11 cellular contexts compared by ENCODE assay signal in the genomic region with DNA sequence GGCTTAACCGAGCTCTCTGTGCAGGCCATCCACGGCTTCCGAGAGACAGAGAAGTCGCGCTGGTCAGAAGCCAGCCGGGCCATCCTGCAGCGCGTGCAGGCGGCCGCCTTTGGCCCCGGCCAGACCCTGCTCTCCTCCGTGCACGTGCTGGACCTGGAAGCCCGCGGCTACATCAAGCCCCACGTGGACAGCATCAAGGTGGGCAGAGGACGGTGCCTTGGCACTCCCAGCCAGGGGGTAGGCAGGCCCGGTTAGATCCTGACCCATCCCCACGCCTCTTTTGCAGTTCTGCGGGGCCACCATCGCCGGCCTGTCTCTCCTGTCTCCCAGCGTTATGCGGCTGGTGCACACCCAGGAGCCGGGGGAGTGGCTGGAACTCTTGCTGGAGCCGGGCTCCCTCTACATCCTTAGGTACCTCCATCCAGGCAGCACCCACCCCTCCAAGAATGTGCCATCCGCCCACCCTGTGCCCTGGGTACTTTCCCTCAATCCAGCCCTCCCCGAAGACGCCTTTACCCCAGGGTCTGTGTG. TPM values are rescaled to one million over a fixed set of nuclear protein-coding genes. Genes with fewer than 3 reads are reported as not detected.
DNase-seq lines count a peak whose midpoint lies in the region; ATAC-seq and TF ChIP-seq lines count a peak whose summit lies in the region.
"Had no signal": no experiment of that assay in that cellular context is flagged by ENCODE, and none has a peak within 500 bp of the region (broad histone marks: within the 10 kb centered on the region; RNA-seq: fewer than 3 reads in every experiment).

No MANE protein-coding gene starts in this region.

- H3K9me3 Mint-ChIP-seq in activated CD4-positive, alpha-beta T cell treated with anti-CD3 and anti-CD28 coated beads, Interleukin-2, amount 10 ng/mL, durations not matched to agents 7 days and 5 days, result no peaks in the 10 kb centered on the region
- no peaks in the 10 kb centered on the region for H3K9me3 Mint-ChIP-seq in activated CD4-positive, alpha-beta T cell treated with anti-CD3 and anti-CD28 coated beads for 36 hours (ENCODE audit: low read depth)
- H3K9me3 Mint-ChIP-seq: activated naive CD4-positive, alpha-beta T cell treated with anti-CD3 and anti-CD28 coated beads, Interleukin-2, amount 50 U/mL, for 24 hours had no signal

- no peak for DNase-seq in activated CD4-positive, alpha-beta T cell treated with anti-CD3 and anti-CD28 coated beads, Interleukin-2, amount 10 ng/mL, durations not matched to agents 7 days and 5 days
- DNase-seq in activated CD4-positive, alpha-beta T cell treated with anti-CD3 and anti-CD28 coated beads for 36 hours, result no peak
- peak in 5 of 7 donors; percentile 31 to 50 (median 47) for DNase-seq in adrenal gland
- DNase-seq in right lobe of liver, result peak in 2 of 3 donors; percentile 37 to 59
- DNase-seq in tibial artery, result no peak
- no peak for DNase-seq in NCI-H2081 (lab: John Stamatoyannopoulos, UW)
- DNase-seq in activated CD8-positive, alpha-beta memory T cell treated with anti-CD3 and anti-CD28 coated beads, Interleukin-2, amount 50 U/mL, for 48 hours, result no peak
- DNase-seq: ACHN, NCI-H1092 treated with DMSO at 0.1 percent for 48 hours had no signal

- no peaks in the 10 kb centered on the region for H3K9me3 ChIP-seq in adrenal gland (replicated peaks in 1 of 3)
- no peaks in the 10 kb centered on the region for H3K9me3 ChIP-seq in right lobe of liver
- no peaks in the 10 kb centered on the region for H3K9me3 ChIP-seq in tibial artery

- peaks cover 9% of the 10 kb centered on the region for H3K36me3 Mint-ChIP-seq in activated CD4-positive, alpha-beta T cell treated with anti-CD3 and anti-CD28 coated beads, Interleukin-2, amount 10 ng/mL, durations not matched to agents 7 days and 5 days (ENCODE audit: low read depth)
- peaks cover 8% of the 10 kb centered on the region for H3K36me3 Mint-ChIP-seq in activated CD4-positive, alpha-beta T cell treated with anti-CD3 and anti-CD28 coated beads for 36 hours (ENCODE audit: low read depth)

- WGBS in adrenal gland, 4 donors, result 73 to 84% (median 83%) methylated on average over 9 to 29 of the region's 29 CpGs
- 93% methylated on average over 8 of the region's 29 CpGs for WGBS in right lobe of liver (ENCODE audit: insufficient coverage, low coverage, low lambda C conversion rate, missing lambda C conversion rate)

- peak overlapping the region in 1 of 5 donors; percentile 17 for H3K27ac ChIP-seq in adrenal gland
- no peak overlapping the region for H3K27ac ChIP-seq in right lobe of liver
- H3K27ac ChIP-seq in tibial artery, result peak overlapping the region; percentile 95 to 99

- H3K4me1 ChIP-seq in adrenal gland (replicated peaks in 1 of 2) (peaks cover 5% of the 10 kb centered on the region in 2 donors), right lobe of liver (peaks cover 0 to 7% (median 3%) of the 10 kb centered on the region in 4 donors), tibial artery (peaks cover 0 to 32% (median 25%) of the 10 kb centered on the region in 4 donors)

- no peak for ATAC-seq in activated CD4-positive, alpha-beta T cell treated with anti-CD3 and anti-CD28 coated beads for 36 hours
- no peak for ATAC-seq in right lobe of liver
- ATAC-seq in GM21737 (IDR thresholded peaks at IDR 0.05; ENCODE audit: unreplicated experiment), result no peak

- H3K27ac Mint-ChIP-seq in activated CD4-positive, alpha-beta T cell treated with anti-CD3 and anti-CD28 coated beads, Interleukin-2, amount 10 ng/mL, durations not matched to agents 7 days and 5 days, result peak overlapping the region; percentile 19
- H3K27ac Mint-ChIP-seq in activated CD4-positive, alpha-beta T cell treated with anti-CD3 and anti-CD28 coated beads for 36 hours, result no peak overlapping the region

- no peaks in the 10 kb centered on the region for H3K27me3 Mint-ChIP-seq in activated CD4-positive, alpha-beta T cell treated with anti-CD3 and anti-CD28 coated beads, Interleukin-2, amount 10 ng/mL, durations not matched to agents 7 days and 5 days
- no peaks in the 10 kb centered on the region for H3K27me3 Mint-ChIP-seq in activated CD4-positive, alpha-beta T cell treated with anti-CD3 and anti-CD28 coated beads for 36 hours
- H3K27me3 Mint-ChIP-seq: activated naive CD4-positive, alpha-beta T cell treated with anti-CD3 and anti-CD28 coated beads, Interleukin-2, amount 50 U/mL, for 24 hours had no signal

- H3K36me3 ChIP-seq in adrenal gland (replicated peaks in 1 of 2) (peaks cover 0 to 14% of the 10 kb centered on the region in 2 donors), right lobe of liver (peaks cover 0 to 10% (median 0%) of the 10 kb centered on the region in 4 donors), tibial artery (peaks cover under 1 to 29% (median 7%) of the 10 kb centered on the region in 3 donors)

- POLR2A ChIA-PET in activated CD4-positive, alpha-beta T cell treated with anti-CD3 and anti-CD28 coated beads, Interleukin-2, amount 10 ng/mL, durations not matched to agents 7 days and 5 days (lab: Charles Lee), result no interaction called here
- POLR2A ChIA-PET in activated CD4-positive, alpha-beta T cell treated with anti-CD3 and anti-CD28 coated beads for 36 hours (lab: Charles Lee), result interaction anchor here (2.2 to 2.4 kb wide), 2 partner anchors 12 to 51 kb away, joined by 13 to 46 read pairs; partner anchors contain the start of genes CLPP and KHSRP

- TF ChIP-seq CTCF in adrenal gland (IDR thresholded peaks at IDR 0.05), result no peak
- no peak for TF ChIP-seq CTCF in right lobe of liver (IDR thresholded peaks at IDR 0.05)
- TF ChIP-seq CTCF in tibial artery (IDR thresholded peaks at IDR 0.05), result no peak

- no peak overlapping the region for H3K4me3 ChIP-seq in adrenal gland
- no peak overlapping the region for H3K4me3 ChIP-seq in right lobe of liver
- peak overlapping the region; percentile 76 to 88 for H3K4me3 ChIP-seq in tibial artery

- peak overlapping the region; percentile 89 for H3K4me3 Mint-ChIP-seq in activated CD4-positive, alpha-beta T cell treated with anti-CD3 and anti-CD28 coated beads, Interleukin-2, amount 10 ng/mL, durations not matched to agents 7 days and 5 days
- H3K4me3 Mint-ChIP-seq in activated CD4-positive, alpha-beta T cell treated with anti-CD3 and anti-CD28 coated beads for 36 hours, result no peak overlapping the region

- intact Hi-C loops in activated CD4-positive, alpha-beta T cell treated with anti-CD3 and anti-CD28 coated beads for 36 hours (cut with DNase I, micrococcal nuclease), result loop anchor here (5.0 to 10.0 kb wide), 3 partner anchors 472 to 1253 kb away; partner anchors contain the start of genes NDUFA11 (in 1 of the 2), PET100 (in 1 of the 2), SAFB (in 1 of the 2) and SAFB2 (in 1 of the 2)
- intact Hi-C loops in adrenal gland (cut with DNase I), result no loop called here
- intact Hi-C loops in right lobe of liver (cut with DNase I), result no loop called here
- intact Hi-C loops in tibial artery (cut with DNase I; ENCODE audit: low total_unique reads), result loop anchor here (10.0 kb wide), 1 partner anchor 361 kb away; the partner anchor contains the start of genes GPR108 and TRIP10

- TF ChIP-seq POLR2A in adrenal gland (IDR thresholded peaks at IDR 0.05), result no peak
- no peak for TF ChIP-seq POLR2A in right lobe of liver (IDR thresholded peaks at IDR 0.05)

- peaks cover 16% of the 10 kb centered on the region for H3K4me1 Mint-ChIP-seq in activated CD4-positive, alpha-beta T cell treated with anti-CD3 and anti-CD28 coated beads, Interleukin-2, amount 10 ng/mL, durations not matched to agents 7 days and 5 days
- peaks cover 11% of the 10 kb centered on the region for H3K4me1 Mint-ChIP-seq in activated CD4-positive, alpha-beta T cell treated with anti-CD3 and anti-CD28 coated beads for 36 hours

- no peaks in the 10 kb centered on the region for H3K27me3 ChIP-seq in adrenal gland
- H3K27me3 ChIP-seq in right lobe of liver, result no peaks in the 10 kb centered on the region
- no peaks in the 10 kb centered on the region for H3K27me3 ChIP-seq in tibial artery

- CTCF ChIA-PET in activated CD4-positive, alpha-beta T cell treated with anti-CD3 and anti-CD28 coated beads, Interleukin-2, amount 10 ng/mL, durations not matched to agents 7 days and 5 days (lab: Charles Lee), result no interaction called here
- CTCF ChIA-PET in activated CD4-positive, alpha-beta T cell treated with anti-CD3 and anti-CD28 coated beads for 36 hours (lab: Charles Lee), result interaction anchor here (0.6 kb wide), 1 partner anchor 38 kb away, joined by 3 read pairs; no protein-coding TSS in a partner anchor

RNA-seq across cellular contexts. Expression of gene PSPN, which starts 1.5 kb away (rescaled TPM):
- 1 to 10 TPM; 2.4 TPM for total RNA-seq in activated CD4-positive, alpha-beta T cell treated with anti-CD3 and anti-CD28 coated beads, Interleukin-2, amount 10 ng/mL, durations not matched to agents 7 days and 5 days
- 1 to 10 TPM; 1.4 to 1.8 TPM for total RNA-seq in activated CD4-positive, alpha-beta T cell treated with anti-CD3 and anti-CD28 coated beads for 36 hours
- total RNA-seq in adrenal gland, result 1 to 10 TPM in 6 of 8 donors, under 1 TPM in 2; 0.48 to 3.6 (median 1.2) TPM
- 1 to 10 TPM in 1 of 3 donors, under 1 TPM in 2; 0.67 to 2.3 (median 0.86) TPM for polyA plus RNA-seq in adrenal gland
- 1 to 10 TPM in 3 of 6 experiments, under 1 TPM in 3; 0.55 to 1.9 (median 1.0) TPM for total RNA-seq in right lobe of liver

RNA-seq across cellular contexts. Expression of gene ALKBH7, which starts 1.6 kb away (rescaled TPM):
- total RNA-seq in activated CD4-positive, alpha-beta T cell treated with anti-CD3 and anti-CD28 coated beads, Interleukin-2, amount 10 ng/mL, durations not matched to agents 7 days and 5 days, result 10 to 100 TPM; 32.8 to 48.2 TPM
- 10 to 100 TPM; 22.8 to 44.7 TPM for total RNA-seq in activated CD4-positive, alpha-beta T cell treated with anti-CD3 and anti-CD28 coated beads for 36 hours
- 100 to 1,000 TPM in 3 of 8 donors, 10 to 100 TPM in 5; 66.6 to 137 (median 89.1) TPM for total RNA-seq in adrenal gland
- polyA plus RNA-seq in adrenal gland, result 10 to 100 TPM in 2 of 3 donors, 1 to 10 TPM in 1; 3.2 to 59.2 (median 52.9) TPM
- 10 to 100 TPM; 60.7 to 78.4 (median 72.2) TPM for total RNA-seq in right lobe of liver

RNA-seq across cellular contexts. Expression of gene CLPP, which starts 12.9 kb away (rescaled TPM):
- 100 to 1,000 TPM; 124 to 125 TPM for total RNA-seq in activated CD4-positive, alpha-beta T cell treated with anti-CD3 and anti-CD28 coated beads, Interleukin-2, amount 10 ng/mL, durations not matched to agents 7 days and 5 days
- total RNA-seq in activated CD4-positive, alpha-beta T cell treated with anti-CD3 and anti-CD28 coated beads for 36 hours, result 100 to 1,000 TPM; 197 to 245 TPM
- total RNA-seq in adrenal gland, result 100 to 1,000 TPM in 5 of 8 donors, 10 to 100 TPM in 3; 90.2 to 151 (median 106) TPM
- 10 to 100 TPM; 35.7 to 69.8 (median 57.2) TPM for polyA plus RNA-seq in adrenal gland
- 100 to 1,000 TPM in 2 of 6 experiments, 10 to 100 TPM in 4; 38.0 to 112 (median 53.8) TPM for total RNA-seq in right lobe of liver

RNA-seq across cellular contexts. Expression of gene GTF2F1, which starts 18.7 kb away (rescaled TPM):
- total RNA-seq in activated CD4-positive, alpha-beta T cell treated with anti-CD3 and anti-CD28 coated beads, Interleukin-2, amount 10 ng/mL, durations not matched to agents 7 days and 5 days, result 10 to 100 TPM; 61.4 to 67.7 TPM
- total RNA-seq in activated CD4-positive, alpha-beta T cell treated with anti-CD3 and anti-CD28 coated beads for 36 hours, result 10 to 100 TPM; 60.9 to 78.5 TPM
- total RNA-seq in adrenal gland (10 to 100 TPM; 29.0 to 67.3 (median 50.6) TPM), right lobe of liver (10 to 100 TPM; 12.8 to 22.7 (median 19.8) TPM)
- polyA plus RNA-seq in adrenal gland, result 10 to 100 TPM; 57.1 to 79.1 (median 73.1) TPM

RNA-seq across cellular contexts. Expression of gene ACER1, which starts 40.8 kb away (rescaled TPM):
- under 1 TPM; 0.81 to 0.82 TPM for total RNA-seq in activated CD4-positive, alpha-beta T cell treated with anti-CD3 and anti-CD28 coated beads, Interleukin-2, amount 10 ng/mL, durations not matched to agents 7 days and 5 days
- total RNA-seq in activated CD4-positive, alpha-beta T cell treated with anti-CD3 and anti-CD28 coated beads for 36 hours, result not detected
- not detected for total RNA-seq in adrenal gland
- polyA plus RNA-seq in adrenal gland, result under 1 TPM in 1 of 3 donors, not detected in 2; 0.16 TPM
- total RNA-seq in right lobe of liver, result under 1 TPM in 1 of 6 experiments, not detected in 5; 0.48 TPM

Comparison
In these comparisons a context has a peak if more than half of its experiments do, and no peak if none do; other contexts are left out.
1. DNase-seq: peak in adrenal gland (5 of 7) and right lobe of liver (2 of 3); none in activated CD4-positive, alpha-beta T cell treated with anti-CD3 and anti-CD28 coated beads, Interleukin-2, amount 10 ng/mL, durations not matched to agents 7 days and 5 days (single experiment), activated CD4-positive, alpha-beta T cell treated with anti-CD3 and anti-CD28 coated beads for 36 hours (single experiment), tibial artery (0 of 2), NCI-H2081 (0 of 2) and activated CD8-positive, alpha-beta memory T cell treated with anti-CD3 and anti-CD28 coated beads, Interleukin-2, amount 50 U/mL, for 48 hours (single experiment).
2. H3K27ac ChIP-seq: peak in tibial artery (2 of 2); none in right lobe of liver (0 of 3).
3. H3K4me3 ChIP-seq: peak in tibial artery (2 of 2); none in adrenal gland (0 of 4) and right lobe of liver (0 of 3).
4. intact Hi-C loops: an anchor here in activated CD4-positive, alpha-beta T cell treated with anti-CD3 and anti-CD28 coated beads for 36 hours (5.0 to 10.0 kb wide) and tibial artery (10.0 kb wide); none called in adrenal gland and right lobe of liver.